Comparison of ENCODE assay signal across 8 cellular contexts in genomic region chr15:40952901-40953712, GRCh38. TPM values are rescaled to one million over a fixed set of nuclear protein-coding genes. Genes with fewer than 3 reads are reported as not detected.
DNase-seq lines count a peak whose midpoint lies in the region; ATAC-seq and TF ChIP-seq lines count a peak whose summit lies in the region.

A gene with protein sequence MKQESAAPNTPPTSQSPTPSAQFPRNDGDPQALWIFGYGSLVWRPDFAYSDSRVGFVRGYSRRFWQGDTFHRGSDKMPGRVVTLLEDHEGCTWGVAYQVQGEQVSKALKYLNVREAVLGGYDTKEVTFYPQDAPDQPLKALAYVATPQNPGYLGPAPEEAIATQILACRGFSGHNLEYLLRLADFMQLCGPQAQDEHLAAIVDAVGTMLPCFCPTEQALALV (plus strand): TSS chr15:40953471. CDS start chr15:40953584, 113 bp downstream.

- H3K36me3 ChIP-seq in right lobe of liver = no peaks in the 10 kb centered on the region

- H3K4me3 ChIP-seq in right lobe of liver = peak within 1 kb of the TSS; percentile 56 to 76 (median 72)

- no peaks in the 10 kb centered on the region for H3K27me3 ChIP-seq in right lobe of liver

- 0% methylated on average over 4 of the region's 72 CpGs for WGBS in right lobe of liver (ENCODE audit: insufficient coverage, low coverage, low lambda C conversion rate, missing lambda C conversion rate)

- peak; percentile 14 to 95 (median 80) for DNase-seq in C1 segment of cervical spinal cord (lab: John Stamatoyannopoulos, UW)
- peak; percentile 85 to 97 for DNase-seq in NCI-H526 (lab: John Stamatoyannopoulos, UW)
- peak; percentile 94 for DNase-seq in activated CD4-positive, alpha-beta T cell treated with anti-CD3 and anti-CD28 coated beads, Interleukin-2, amount 50 U/mL, for 1 hour
- DNase-seq in dermis blood vessel endothelial cell = peak; percentile 97
- peak; percentile 96 to 99 (median 98) for DNase-seq in right lobe of liver
- DNase-seq in stimulated activated CD4-positive, alpha-beta T cell treated with anti-CD3 and anti-CD28 coated beads, Interleukin-4, amount 100 ng/mL, for 24 hours = peak; percentile 97

- peak in 1 of 4 donors; percentile 8 for TF ChIP-seq CTCF in right lobe of liver (IDR thresholded peaks at IDR 0.05)

- TF ChIP-seq POLR2A in right lobe of liver (IDR thresholded peaks at IDR 0.05) = peak; percentile 87

- intact Hi-C loops in right lobe of liver (cut with DNase I) = no loop called here

- ATAC-seq in GM19324 (IDR thresholded peaks at IDR 0.05; ENCODE audit: low FRiP score, unreplicated experiment) = peak; percentile 93
- peak; percentile 93 for ATAC-seq in HG03460 (IDR thresholded peaks at IDR 0.05; ENCODE audit: unreplicated experiment)
- ATAC-seq in right lobe of liver = peak; percentile 86 to 91 (median 89)

- H3K4me1 ChIP-seq in right lobe of liver = peaks cover 0 to 22% (median 7%) of the 10 kb centered on the region in 4 donors

- H3K27ac ChIP-seq in right lobe of liver = peak within 1 kb of the TSS in 2 of 3 donors; percentile 80 to 89

- no peaks in the 10 kb centered on the region for H3K9me3 ChIP-seq in right lobe of liver

RNA-seq across cellular contexts. Expression of the gene that starts here (rescaled TPM):
- 2.2 and 2.9 TPM in 2 replicates for total RNA-seq in dermis blood vessel endothelial cell
- total RNA-seq in right lobe of liver = 10 to 100 TPM in 2 of 6 experiments, 1 to 10 TPM in 1, under 1 TPM in 3; 0.22 to 11.6 (median 0.97) TPM

Comparison
In these comparisons a context has a peak if more than half of its experiments do, and no peak if none do; other contexts are left out.
1. Peak in every context shown above with its lines: DNase-seq, ATAC-seq, H3K4me3 ChIP-seq and H3K27ac ChIP-seq.